In genomic region chr1:107963601-107964396, GRCh38 we compare ENCODE assay signal across 1 cellular context.
A peak's percentile ranks its signal among the peaks of the same experiment; 100 is the strongest.
TF ChIP-seq lines count a peak whose summit lies in the region.

No MANE protein-coding gene starts in this region.

TF ChIP-seq in GM12878, 131 proteins besides CTCF, POLR2A, EP300 and RAD21 (continued from another document):
- TF ChIP-seq CEBPB (IDR thresholded peaks at IDR 0.05; ENCODE audit: borderline replicate concordance in 1 of 2, low read depth in 2 of 2, low read length in 2 of 2) = no peak
- 0 out of 2 replicates have a peak, but pooled peaks have one; percentile 4 for TF ChIP-seq MXI1 (IDR thresholded peaks at IDR 0.05; ENCODE audit: low read depth, low read length)
- no peak for TF ChIP-seq KLF5 (IDR thresholded peaks at IDR 0.05; ENCODE audit: partially characterized antibody)
- no peak for TF ChIP-seq FOXK2 (IDR thresholded peaks at IDR 0.05)
- no peak for TF ChIP-seq HCFC1 (IDR thresholded peaks at IDR 0.05; ENCODE audit: low read length)
- TF ChIP-seq STAT3 (IDR thresholded peaks at IDR 0.05; ENCODE audit: low read depth, low read length) = no peak
- TF ChIP-seq NFYA (IDR thresholded peaks at IDR 0.05; ENCODE audit: borderline replicate concordance, low read depth, low read length) = no peak
- TF ChIP-seq E4F1 (IDR thresholded peaks at IDR 0.05; ENCODE audit: borderline replicate concordance, partially characterized antibody) = no peak
- no peak for TF ChIP-seq RCOR1 (conservative IDR thresholded peaks at IDR 0.05; ENCODE audit: low read depth, low read length)
- no peak for TF ChIP-seq YY1 (IDR thresholded peaks at IDR 0.05; ENCODE audit: low read depth, low read length)
- TF ChIP-seq SKIL (IDR thresholded peaks at IDR 0.05; ENCODE audit: low read depth, poor library complexity, severe bottlenecking) = no peak
- no peak for TF ChIP-seq ZBTB11 (CRISPR knock-in tag; IDR thresholded peaks at IDR 0.05)
- TF ChIP-seq SMAD1 (IDR thresholded peaks at IDR 0.05; ENCODE audit: low read depth, partially characterized antibody) = no peak
- TF ChIP-seq NR2C1 (IDR thresholded peaks at IDR 0.05) = no peak
- peak; percentile 25; the same call in 1 of the 2 replicates for TF ChIP-seq RUNX3 (IDR thresholded peaks at IDR 0.05; ENCODE audit: low read length)
- TF ChIP-seq SREBF1 (IDR thresholded peaks at IDR 0.05; ENCODE audit: low read length) = no peak
- TF ChIP-seq, protein P1, sequence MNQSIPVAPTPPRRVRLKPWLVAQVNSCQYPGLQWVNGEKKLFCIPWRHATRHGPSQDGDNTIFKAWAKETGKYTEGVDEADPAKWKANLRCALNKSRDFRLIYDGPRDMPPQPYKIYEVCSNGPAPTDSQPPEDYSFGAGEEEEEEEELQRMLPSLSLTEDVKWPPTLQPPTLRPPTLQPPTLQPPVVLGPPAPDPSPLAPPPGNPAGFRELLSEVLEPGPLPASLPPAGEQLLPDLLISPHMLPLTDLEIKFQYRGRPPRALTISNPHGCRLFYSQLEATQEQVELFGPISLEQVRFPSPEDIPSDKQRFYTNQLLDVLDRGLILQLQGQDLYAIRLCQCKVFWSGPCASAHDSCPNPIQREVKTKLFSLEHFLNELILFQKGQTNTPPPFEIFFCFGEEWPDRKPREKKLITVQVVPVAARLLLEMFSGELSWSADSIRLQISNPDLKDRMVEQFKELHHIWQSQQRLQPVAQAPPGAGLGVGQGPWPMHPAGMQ (IDR thresholded peaks at IDR 0.05; ENCODE audit: borderline replicate concordance) = no peak
- no peak for TF ChIP-seq TCF7 (IDR thresholded peaks at IDR 0.05; ENCODE audit: borderline replicate concordance)
- TF ChIP-seq USF2 (IDR thresholded peaks at IDR 0.05; ENCODE audit: borderline replicate concordance, low read depth, low read length) = no peak
- no peak for TF ChIP-seq KDM1A (IDR thresholded peaks at IDR 0.05; ENCODE audit: borderline replicate concordance)
- TF ChIP-seq FOXM1 (IDR thresholded peaks at IDR 0.05; ENCODE audit: low read depth, low read length) = no peak
- TF ChIP-seq CBX5 (IDR thresholded peaks at IDR 0.05; ENCODE audit: low read depth) = no peak
- no peak for TF ChIP-seq SRF (IDR thresholded peaks at IDR 0.05; ENCODE audit: low read depth in 2 of 2, low read length in 2 of 2)
- TF ChIP-seq, protein P2, sequence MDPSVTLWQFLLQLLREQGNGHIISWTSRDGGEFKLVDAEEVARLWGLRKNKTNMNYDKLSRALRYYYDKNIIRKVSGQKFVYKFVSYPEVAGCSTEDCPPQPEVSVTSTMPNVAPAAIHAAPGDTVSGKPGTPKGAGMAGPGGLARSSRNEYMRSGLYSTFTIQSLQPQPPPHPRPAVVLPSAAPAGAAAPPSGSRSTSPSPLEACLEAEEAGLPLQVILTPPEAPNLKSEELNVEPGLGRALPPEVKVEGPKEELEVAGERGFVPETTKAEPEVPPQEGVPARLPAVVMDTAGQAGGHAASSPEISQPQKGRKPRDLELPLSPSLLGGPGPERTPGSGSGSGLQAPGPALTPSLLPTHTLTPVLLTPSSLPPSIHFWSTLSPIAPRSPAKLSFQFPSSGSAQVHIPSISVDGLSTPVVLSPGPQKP (IDR thresholded peaks at IDR 0.05; ENCODE audit: low read depth, low read length) = no peak
- TF ChIP-seq, protein P3, sequence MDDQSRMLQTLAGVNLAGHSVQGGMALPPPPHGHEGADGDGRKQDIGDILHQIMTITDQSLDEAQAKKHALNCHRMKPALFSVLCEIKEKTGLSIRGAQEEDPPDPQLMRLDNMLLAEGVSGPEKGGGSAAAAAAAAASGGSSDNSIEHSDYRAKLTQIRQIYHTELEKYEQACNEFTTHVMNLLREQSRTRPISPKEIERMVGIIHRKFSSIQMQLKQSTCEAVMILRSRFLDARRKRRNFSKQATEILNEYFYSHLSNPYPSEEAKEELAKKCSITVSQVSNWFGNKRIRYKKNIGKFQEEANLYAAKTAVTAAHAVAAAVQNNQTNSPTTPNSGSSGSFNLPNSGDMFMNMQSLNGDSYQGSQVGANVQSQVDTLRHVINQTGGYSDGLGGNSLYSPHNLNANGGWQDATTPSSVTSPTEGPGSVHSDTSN (IDR thresholded peaks at IDR 0.05; ENCODE audit: insufficient replicate concordance, low read depth, low read length) = no peak
- no peak for TF ChIP-seq MEF2B (IDR thresholded peaks at IDR 0.05; ENCODE audit: partially characterized antibody, poor library complexity, severe bottlenecking)
- TF ChIP-seq PAX8 (IDR thresholded peaks at IDR 0.05) = no peak
- no peak for TF ChIP-seq KAT2A (conservative IDR thresholded peaks at IDR 0.05; ENCODE audit: control insufficient read depth, low read depth, low read length)
- no peak for TF ChIP-seq DPF2 (IDR thresholded peaks at IDR 0.05)
- TF ChIP-seq TCF3 (IDR thresholded peaks at IDR 0.05; ENCODE audit: borderline replicate concordance, insufficient read depth, low read depth, low read length) = no peak
- TF ChIP-seq RELA (IDR thresholded peaks at IDR 0.05; ENCODE audit: borderline replicate concordance, partially characterized antibody) = no peak
- TF ChIP-seq STAT1 (conservative IDR thresholded peaks at IDR 0.05) = no peak
- TF ChIP-seq ZNF217 (IDR thresholded peaks at IDR 0.05) = no peak
- TF ChIP-seq PAX5 (IDR thresholded peaks at IDR 0.05; ENCODE audit: borderline replicate concordance, low read depth, low read length) = no peak
- TF ChIP-seq CUX1 (IDR thresholded peaks at IDR 0.05; ENCODE audit: insufficient replicate concordance, low read depth, low read length) = no peak
- no peak for TF ChIP-seq ZNF274 (IDR thresholded peaks at IDR 0.05; ENCODE audit: insufficient read depth, insufficient read length)
- no peak for TF ChIP-seq SMC3 (IDR thresholded peaks at IDR 0.05; ENCODE audit: borderline replicate concordance, low read length)
- TF ChIP-seq, protein P4, sequence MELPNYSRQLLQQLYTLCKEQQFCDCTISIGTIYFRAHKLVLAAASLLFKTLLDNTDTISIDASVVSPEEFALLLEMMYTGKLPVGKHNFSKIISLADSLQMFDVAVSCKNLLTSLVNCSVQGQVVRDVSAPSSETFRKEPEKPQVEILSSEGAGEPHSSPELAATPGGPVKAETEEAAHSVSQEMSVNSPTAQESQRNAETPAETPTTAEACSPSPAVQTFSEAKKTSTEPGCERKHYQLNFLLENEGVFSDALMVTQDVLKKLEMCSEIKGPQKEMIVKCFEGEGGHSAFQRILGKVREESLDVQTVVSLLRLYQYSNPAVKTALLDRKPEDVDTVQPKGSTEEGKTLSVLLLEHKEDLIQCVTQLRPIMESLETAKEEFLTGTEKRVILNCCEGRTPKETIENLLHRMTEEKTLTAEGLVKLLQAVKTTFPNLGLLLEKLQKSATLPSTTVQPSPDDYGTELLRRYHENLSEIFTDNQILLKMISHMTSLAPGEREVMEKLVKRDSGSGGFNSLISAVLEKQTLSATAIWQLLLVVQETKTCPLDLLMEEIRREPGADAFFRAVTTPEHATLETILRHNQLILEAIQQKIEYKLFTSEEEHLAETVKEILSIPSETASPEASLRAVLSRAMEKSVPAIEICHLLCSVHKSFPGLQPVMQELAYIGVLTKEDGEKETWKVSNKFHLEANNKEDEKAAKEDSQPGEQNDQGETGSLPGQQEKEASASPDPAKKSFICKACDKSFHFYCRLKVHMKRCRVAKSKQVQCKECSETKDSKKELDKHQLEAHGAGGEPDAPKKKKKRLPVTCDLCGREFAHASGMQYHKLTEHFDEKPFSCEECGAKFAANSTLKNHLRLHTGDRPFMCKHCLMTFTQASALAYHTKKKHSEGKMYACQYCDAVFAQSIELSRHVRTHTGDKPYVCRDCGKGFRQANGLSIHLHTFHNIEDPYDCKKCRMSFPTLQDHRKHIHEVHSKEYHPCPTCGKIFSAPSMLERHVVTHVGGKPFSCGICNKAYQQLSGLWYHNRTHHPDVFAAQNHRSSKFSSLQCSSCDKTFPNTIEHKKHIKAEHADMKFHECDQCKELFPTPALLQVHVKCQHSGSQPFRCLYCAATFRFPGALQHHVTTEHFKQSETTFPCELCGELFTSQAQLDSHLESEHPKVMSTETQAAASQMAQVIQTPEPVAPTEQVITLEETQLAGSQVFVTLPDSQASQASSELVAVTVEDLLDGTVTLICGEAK (IDR thresholded peaks at IDR 0.05; ENCODE audit: borderline replicate concordance) = no peak
TF ChIP-seq in GM12878: peak in this region for 18.
